ENCODE assay signal across 8 cellular contexts in genomic region chr9:70257512-70257911, GRCh38. TPM values are rescaled to one million over a fixed set of nuclear protein-coding genes. Genes with fewer than 3 reads are reported as not detected.
DNase-seq lines count a peak whose midpoint lies in the region; ATAC-seq and TF ChIP-seq lines count a peak whose summit lies in the region.

No MANE protein-coding gene starts in this region.

- no peak for TF ChIP-seq CTCF in Panc1 (IDR thresholded peaks at IDR 0.05)
- TF ChIP-seq CTCF in psoas muscle (IDR thresholded peaks at IDR 0.05) = no peak

- H3K4me1 ChIP-seq in GM23248 (ENCODE audit: insufficient read depth) (peaks cover 54% of the 10 kb centered on the region), Panc1 (ENCODE audit: control insufficient read depth, insufficient read depth, low read length) (peaks cover 12% of the 10 kb centered on the region), esophagus (ENCODE audit: control insufficient read depth in 2 of 2, insufficient read depth in 2 of 2, low read length in 1 of 2) (peaks cover 5 to 8% of the 10 kb centered on the region in 2 donors), psoas muscle (peaks cover 36% of the 10 kb centered on the region)

- H2AFZ ChIP-seq in GM23248 = peak overlapping the region; percentile 66

- H3K27me3 ChIP-seq in GM23248 (replicated peaks; ENCODE audit: insufficient read depth) = no peaks in the 10 kb centered on the region
- H3K27me3 ChIP-seq in Panc1 (ENCODE audit: control insufficient read depth, insufficient read depth, low read length) = no peaks in the 10 kb centered on the region
- no peaks in the 10 kb centered on the region for H3K27me3 ChIP-seq in esophagus (ENCODE audit: control insufficient read depth in 1 of 2, insufficient read depth in 2 of 2, low read length in 2 of 2)
- no peaks in the 10 kb centered on the region for H3K27me3 ChIP-seq in psoas muscle (ENCODE audit: insufficient read depth in 3 of 3, low read length in 2 of 3)

- in situ Hi-C loops in GM23248 (cut with MboI) = no loop called here
- in situ Hi-C loops in Panc1 (cut with HindIII; ENCODE audit: low pct_unique_long_range_greater_than_20kb, low sequenced_read_pairs) = no loop called here

- peak overlapping the region; percentile 94 for H3K9ac ChIP-seq in GM23248

- no peaks in the 10 kb centered on the region for H3K9me3 ChIP-seq in GM23248 (ENCODE audit: low read depth)
- no peaks in the 10 kb centered on the region for H3K9me3 ChIP-seq in Panc1 (ENCODE audit: control insufficient read depth, insufficient read depth, low read depth, low read length)
- no peaks in the 10 kb centered on the region for H3K9me3 ChIP-seq in esophagus (ENCODE audit: control insufficient read depth in 2 of 2, insufficient read depth in 1 of 2, low read depth in 1 of 2, low read length in 1 of 2)
- H3K9me3 ChIP-seq in psoas muscle = no peaks in the 10 kb centered on the region

- no peaks in the 10 kb centered on the region for H3K9me2 ChIP-seq in GM23248 (ENCODE audit: insufficient read depth)

- ATAC-seq in Panc1 (no peak), psoas muscle (no peak), HG03175 (IDR thresholded peaks at IDR 0.05; ENCODE audit: unreplicated experiment) (no peak), HG03521 (IDR thresholded peaks at IDR 0.05; ENCODE audit: unreplicated experiment) (no peak)

- WGBS in GM23248 (ENCODE audit: low coverage in 1 of 2, low lambda C conversion rate in 2 of 2, missing lambda C conversion rate in 2 of 2), 2 experiments = 88 to 89% methylated on average over 3 of the region's 3 CpGs
- WGBS in esophagus, 2 donors = 45 to 58% methylated on average over 3 of the region's 3 CpGs
- 49 to 60% (median 54%) methylated on average over 3 of the region's 3 CpGs for WGBS in psoas muscle, 3 donors

- POLR2A ChIA-PET in Panc1 (lab: Charles Lee) = no interaction called here

- H3K27ac ChIP-seq in GM23248 (peak overlapping the region; percentile 97), Panc1 (ENCODE audit: low read length) (peak overlapping the region; percentile 84), esophagus (ENCODE audit: low read depth in 2 of 2, low read length in 1 of 2) (peak overlapping the region; percentile 97 to 98), psoas muscle (peak overlapping the region; percentile 98)

- intact Hi-C loops in Panc1 (cut with micrococcal nuclease; ENCODE audit: unreplicated experiment) (no loop called here), psoas muscle (cut with DNase I) (loop anchor here in 1 of 2 donors (10.0 kb wide), 1 partner anchor 493 kb away; the partner anchor contains the start of gene PTAR1)

- H3K79me2 ChIP-seq in GM23248 (ENCODE audit: insufficient read depth) = peaks cover 53% of the 10 kb centered on the region

- H3K4me3 ChIP-seq in GM23248 (peak overlapping the region; percentile 92), Panc1 (ENCODE audit: low read depth in 2 of 2, low read length in 2 of 2) (peak overlapping the region; percentile 90 to 96), esophagus (ENCODE audit: low read depth in 1 of 2, low read length in 2 of 2) (peak overlapping the region in 1 of 2 donors; percentile 70), psoas muscle (peak overlapping the region; percentile 78)

- H3K36me3 ChIP-seq in GM23248 (ENCODE audit: low read depth) (peaks cover 17% of the 10 kb centered on the region; the same call in 1 of the 2 replicates), Panc1 (ENCODE audit: control insufficient read depth, insufficient read depth, low read length) (peaks cover 3% of the 10 kb centered on the region), esophagus (ENCODE audit: control insufficient read depth in 2 of 2, insufficient read depth in 2 of 2, low read length in 1 of 2) (no peaks in the 10 kb centered on the region), psoas muscle (ENCODE audit: insufficient read depth in 1 of 2, low read depth in 1 of 2) (no peaks in the 10 kb centered on the region)

- CTCF ChIA-PET in Panc1 (lab: Charles Lee) = interaction anchor here (1.0 kb wide), 1 partner anchor 345 kb away, joined by 3 read pairs; no protein-coding TSS in a partner anchor

- no TSS peak for BruUV-seq in Panc1 (replicated peaks; lab: Mats Ljungman, UMichigan)

- no peak for DNase-seq in GM23248
- no peak for DNase-seq in Panc1 (ENCODE audit: low read depth, low spot score)
- no peak for DNase-seq in psoas muscle
- no peak for DNase-seq in OCI-M1 (lab: John Stamatoyannopoulos, UW)
- DNase-seq in NCI-H82 treated with DMSO at 0.1 percent for 48 hours (lab: John Stamatoyannopoulos, UW; ENCODE audit: unreplicated experiment) = no peak

- peaks cover 13% of the 10 kb centered on the region for H3F3A ChIP-seq in GM23248 (ENCODE audit: insufficient read depth)

- peak overlapping the region; percentile 88 for H3K4me2 ChIP-seq in GM23248 (ENCODE audit: unreplicated experiment)

- no peaks in the 10 kb centered on the region for H4K20me1 ChIP-seq in GM23248 (ENCODE audit: insufficient read depth)

RNA-seq across cellular contexts. Expression of gene SMC5, which starts 1.3 kb away (rescaled TPM):
- total RNA-seq in GM23248 (2014; rRNA removed; shearing (Covaris generic)) = 12.5 and 16.4 TPM in 2 replicates
- polyA plus RNA-seq in GM23248 (2016; fragmentation: Nextera tagmentation; extraction: Ambion mirVana) = 14.9 and 15.1 TPM in 2 replicates
- 12.9 TPM for total RNA-seq in Panc1 (2021; ENCODE audit: unreplicated experiment)
- polyA plus RNA-seq in Panc1 (2012; ENCODE audit: insufficient read length) = 3.9 TPM
- 1 to 10 TPM; 8.9 to 9.5 TPM for polyA plus RNA-seq in esophagus
- total RNA-seq in psoas muscle = 10 to 100 TPM; 18.1 to 21.0 (median 19.9) TPM
- 10 to 100 TPM in 2 of 3 donors, 1 to 10 TPM in 1; 5.5 to 16.4 (median 11.4) TPM for polyA plus RNA-seq in psoas muscle
